14 cellular contexts compared by ENCODE assay signal in genomic region chr17:36092228-36092627, GRCh38. TPM values are rescaled to one million over a fixed set of nuclear protein-coding genes. Genes with fewer than 3 reads are reported as not detected.
A peak's percentile ranks its signal among the peaks of the same experiment; 100 is the strongest.
DNase-seq lines count a peak whose midpoint lies in the region; ATAC-seq lines count a peak whose summit lies in the region.
"Had no signal": no experiment of that assay in that cellular context is flagged by ENCODE, and none has a peak within 500 bp of the region (broad histone marks: within the 10 kb centered on the region; RNA-seq: fewer than 3 reads in every experiment).

No MANE protein-coding gene starts in this region.

- H3K36me3 Mint-ChIP-seq in T-helper 2 cell treated with Interferon-gamma antibody and Interleukin-4, amounts not matched to agents 5 μg/mL and 100 μg/mL, for 36 hours (ENCODE audit: low read depth), result no peaks in the 10 kb centered on the region
- peaks cover 50% of the 10 kb centered on the region for H3K36me3 Mint-ChIP-seq in dendritic cell treated with granulocyte-macrophage colony-stimulating factor and Interleukin-4, amounts not matched to agents 40 ng/mL and 50 ng/mL, for 4 days (ENCODE audit: low read depth)
- H3K36me3 Mint-ChIP-seq in naive thymus-derived CD8-positive, alpha-beta T cell, result no peaks in the 10 kb centered on the region

- H3K27me3 Mint-ChIP-seq in T-helper 2 cell treated with Interferon-gamma antibody and Interleukin-4, amounts not matched to agents 5 μg/mL and 100 μg/mL, for 36 hours (ENCODE audit: low read depth), result peaks cover 17% of the 10 kb centered on the region
- H3K27me3 Mint-ChIP-seq in dendritic cell treated with granulocyte-macrophage colony-stimulating factor and Interleukin-4, amounts not matched to agents 40 ng/mL and 50 ng/mL, for 4 days, result no peaks in the 10 kb centered on the region
- peaks cover 8 to 37% (median 29%) of the 10 kb centered on the region in 5 donors for H3K27me3 Mint-ChIP-seq in naive thymus-derived CD8-positive, alpha-beta T cell

- peaks cover 25% of the 10 kb centered on the region for H3K4me1 Mint-ChIP-seq in T-helper 2 cell treated with Interferon-gamma antibody and Interleukin-4, amounts not matched to agents 5 μg/mL and 100 μg/mL, for 36 hours (ENCODE audit: low read depth)
- H3K4me1 Mint-ChIP-seq in dendritic cell treated with granulocyte-macrophage colony-stimulating factor and Interleukin-4, amounts not matched to agents 40 ng/mL and 50 ng/mL, for 4 days (ENCODE audit: low read depth), result peaks cover 45% of the 10 kb centered on the region
- H3K4me1 Mint-ChIP-seq in naive thymus-derived CD8-positive, alpha-beta T cell, result peaks cover 4 to 69% (median 8%) of the 10 kb centered on the region in 4 donors

- H3K9me3 Mint-ChIP-seq in T-helper 2 cell treated with Interferon-gamma antibody and Interleukin-4, amounts not matched to agents 5 μg/mL and 100 μg/mL, for 36 hours, result no peaks in the 10 kb centered on the region
- H3K9me3 Mint-ChIP-seq in dendritic cell treated with granulocyte-macrophage colony-stimulating factor and Interleukin-4, amounts not matched to agents 40 ng/mL and 50 ng/mL, for 4 days, result no peaks in the 10 kb centered on the region
- H3K9me3 Mint-ChIP-seq in naive thymus-derived CD8-positive, alpha-beta T cell, result peaks cover 0 to 3% (median 0%) of the 10 kb centered on the region in 9 donors

- H3K27ac Mint-ChIP-seq in T-helper 2 cell treated with Interferon-gamma antibody and Interleukin-4, amounts not matched to agents 5 μg/mL and 100 μg/mL, for 36 hours, result no peak overlapping the region
- peak overlapping the region; percentile 70 for H3K27ac Mint-ChIP-seq in dendritic cell treated with granulocyte-macrophage colony-stimulating factor and Interleukin-4, amounts not matched to agents 40 ng/mL and 50 ng/mL, for 4 days
- no peak overlapping the region for H3K27ac Mint-ChIP-seq in naive thymus-derived CD8-positive, alpha-beta T cell

- ATAC-seq in naive thymus-derived CD8-positive, alpha-beta T cell, result no peak
- ATAC-seq in GM18909 (IDR thresholded peaks at IDR 0.05; ENCODE audit: poor library complexity, unreplicated experiment), result no peak

- no peak overlapping the region for H3K4me3 Mint-ChIP-seq in T-helper 2 cell treated with Interferon-gamma antibody and Interleukin-4, amounts not matched to agents 5 μg/mL and 100 μg/mL, for 36 hours
- no peak overlapping the region for H3K4me3 Mint-ChIP-seq in dendritic cell treated with granulocyte-macrophage colony-stimulating factor and Interleukin-4, amounts not matched to agents 40 ng/mL and 50 ng/mL, for 4 days
- H3K4me3 Mint-ChIP-seq in naive thymus-derived CD8-positive, alpha-beta T cell, result peak overlapping the region in 1 of 10 donors; percentile 9

- intact Hi-C loops in dendritic cell treated with granulocyte-macrophage colony-stimulating factor and Interleukin-4, amounts not matched to agents 40 ng/mL and 50 ng/mL, for 4 days (cut with micrococcal nuclease), result no loop called here

- POLR2A ChIA-PET in naive thymus-derived CD8-positive, alpha-beta T cell (lab: Charles Lee), result no interaction called here

- DNase-seq in stimulated activated naive CD4-positive, alpha-beta T cell treated with Interleukin-2 at 50 U/mL for 16 hours (lab: John Stamatoyannopoulos, UW), result peak; percentile 16
- DNase-seq in stimulated activated naive CD4-positive, alpha-beta T cell (lab: John Stamatoyannopoulos, UW), result no peak
- DNase-seq in T-helper 2 cell treated with Interferon-gamma antibody and Interleukin-4, amounts not matched to agents 5 μg/mL and 100 μg/mL, for 36 hours (ENCODE audit: low spot score), result peak; percentile 61
- DNase-seq in naive thymus-derived CD8-positive, alpha-beta T cell, result no peak
- DNase-seq in NCI-H2196 treated with DMSO at 0.1 percent for 48 hours (lab: John Stamatoyannopoulos, UW; ENCODE audit: unreplicated experiment), result no peak
- DNase-seq: activated CD8-positive, alpha-beta memory T cell treated with anti-CD3 and anti-CD28 coated beads for 24 hours; DMS53; GOT3 had no signal

RNA-seq across cellular contexts. Expression of gene CCL3, which starts 2.3 kb away (rescaled TPM):
- total RNA-seq in naive thymus-derived CD8-positive, alpha-beta T cell, result 1 to 10 TPM; 1.6 to 2.6 TPM
- polyA plus RNA-seq in naive thymus-derived CD8-positive, alpha-beta T cell, result 10 to 100 TPM in 1 of 3 donors, not detected in 2; 10.9 TPM
- total RNA-seq: chondrocyte, renal cortical epithelial cell had no signal
- polyA plus RNA-seq: BJ, neural cell had no signal

RNA-seq across cellular contexts. Expression of gene CCL4, which starts 11.4 kb away (rescaled TPM):
- total RNA-seq in naive thymus-derived CD8-positive, alpha-beta T cell, result 1 to 10 TPM; 2.9 to 4.3 TPM
- 100 to 1,000 TPM in 1 of 3 donors, 1 to 10 TPM in 2; 2.9 to 219 (median 3.9) TPM for polyA plus RNA-seq in naive thymus-derived CD8-positive, alpha-beta T cell
- total RNA-seq: chondrocyte, renal cortical epithelial cell had no signal
- polyA plus RNA-seq: BJ, neural cell had no signal

RNA-seq across cellular contexts. Expression of gene CCL18, which starts 28.2 kb away (rescaled TPM):
- total RNA-seq in naive thymus-derived CD8-positive, alpha-beta T cell, result not detected
- not detected for polyA plus RNA-seq in naive thymus-derived CD8-positive, alpha-beta T cell
- total RNA-seq: chondrocyte, renal cortical epithelial cell had no signal
- polyA plus RNA-seq: BJ, neural cell had no signal

Comparison
In these comparisons a context has a peak if more than half of its experiments do, and no peak if none do; other contexts are left out.
1. DNase-seq: peak in stimulated activated naive CD4-positive, alpha-beta T cell treated with Interleukin-2 at 50 U/mL for 16 hours (single experiment) and T-helper 2 cell treated with Interferon-gamma antibody and Interleukin-4, amounts not matched to agents 5 μg/mL and 100 μg/mL, for 36 hours (single experiment); none in stimulated activated naive CD4-positive, alpha-beta T cell (0 of 6), naive thymus-derived CD8-positive, alpha-beta T cell (0 of 10) and NCI-H2196 treated with DMSO at 0.1 percent for 48 hours (single experiment).